21 cellular contexts compared by ENCODE assay signal in the genomic region with DNA sequence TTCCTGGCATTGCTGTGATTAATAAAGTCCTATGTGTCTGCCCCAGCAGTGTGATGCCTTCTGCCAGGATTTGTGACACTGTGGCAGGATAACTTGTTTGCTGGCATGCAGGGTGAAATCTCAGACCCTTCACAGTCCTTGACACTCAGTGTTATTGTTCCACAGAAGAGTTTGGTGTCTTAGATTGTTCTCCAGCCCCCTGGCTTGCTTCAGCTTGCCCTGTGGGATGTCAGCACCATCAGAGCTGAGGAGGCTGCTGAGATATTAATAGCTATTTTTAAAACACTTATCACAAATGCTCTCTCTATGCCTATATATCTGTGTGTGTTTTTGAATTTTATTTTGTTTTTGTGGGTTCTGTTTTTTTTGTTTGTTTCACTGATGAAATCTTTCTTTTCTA.
A peak's percentile ranks its signal among the peaks of the same experiment; 100 is the strongest.
DNase-seq lines count a peak whose midpoint lies in the region; ATAC-seq and TF ChIP-seq lines count a peak whose summit lies in the region.
"Had no signal": no experiment of that assay in that cellular context is flagged by ENCODE, and none has a peak within 500 bp of the region (broad histone marks: within the 10 kb centered on the region; RNA-seq: fewer than 3 reads in every experiment).

No MANE protein-coding gene starts in this region.

- H3K4me3 Mint-ChIP-seq in activated T-cell treated with anti-CD3 and anti-CD28 coated beads, Interleukin-2, amount 50 U/mL, for 24 hours = no peak overlapping the region
- H3K4me3 Mint-ChIP-seq: activated naive CD8-positive, alpha-beta T cell; CD14-positive monocyte; naive B cell; type B pancreatic cell had no signal

- peak overlapping the region; percentile 92 for H3K27ac ChIP-seq in RWPE2 (ENCODE audit: poor library complexity, severe bottlenecking)
- H3K27ac ChIP-seq in cardiac muscle cell = peak overlapping the region; percentile 89
- H3K27ac ChIP-seq in ovary = peak overlapping the region; percentile 16 to 80
- H3K27ac ChIP-seq: lower lobe of right lung, SK-N-MC had no signal

- no peak for DNase-seq in activated T-cell treated with anti-CD3 and anti-CD28 coated beads, Interleukin-2, amount 50 U/mL, for 24 hours
- DNase-seq in activated T-cell treated with anti-CD3 and anti-CD28 coated beads for 4 hours (no peak), RWPE2 (ENCODE audit: low spot score) (no peak), cardiac muscle cell (ENCODE audit: low read depth in 1 of 2, low spot score in 1 of 2) (peak; percentile 25 to 79), ovary (no peak), SIG-M5 treated with dmso at 0.1 percent for 504 hours (lab: John Stamatoyannopoulos, UW; ENCODE audit: unreplicated experiment) (no peak), NAMALWA (ENCODE audit: low spot score) (no peak), NK-92 (lab: John Stamatoyannopoulos, UW; ENCODE audit: unreplicated experiment) (no peak)
- DNase-seq: esophagus squamous epithelium, GF-D8, glutamatergic neuron, lower lobe of right lung, naive B cell, NCI-H1105 treated with DMSO at 0.1 percent for 48 hours, NCI-H2107, NCI-H748 treated with DMSO at 0.1 percent for 48 hours, PC-3 had no signal

- H3K27ac Mint-ChIP-seq in activated T-cell treated with anti-CD3 and anti-CD28 coated beads, Interleukin-2, amount 50 U/mL, for 24 hours = peak overlapping the region; percentile 80
- H3K27ac Mint-ChIP-seq: CD14-positive monocyte, type B pancreatic cell had no signal

- H3K27me3 ChIP-seq in RWPE2 (ENCODE audit: insufficient read depth, poor library complexity, severe bottlenecking) (no peaks in the 10 kb centered on the region), cardiac muscle cell (no peaks in the 10 kb centered on the region), ovary (no peaks in the 10 kb centered on the region)
- H3K27me3 ChIP-seq: esophagus squamous epithelium had no signal

- peaks cover 78% of the 10 kb centered on the region for H3K4me1 Mint-ChIP-seq in activated T-cell treated with anti-CD3 and anti-CD28 coated beads, Interleukin-2, amount 50 U/mL, for 24 hours (ENCODE audit: low read depth)
- H3K4me1 Mint-ChIP-seq: CD14-positive monocyte had no signal

- no peak for TF ChIP-seq POLR2A in ovary (IDR thresholded peaks at IDR 0.05)

- H3K36me3 ChIP-seq in RWPE2 (ENCODE audit: low read depth) = no peaks in the 10 kb centered on the region
- no peaks in the 10 kb centered on the region for H3K36me3 ChIP-seq in cardiac muscle cell
- no peaks in the 10 kb centered on the region for H3K36me3 ChIP-seq in ovary
- H3K36me3 ChIP-seq: esophagus squamous epithelium, lower lobe of right lung had no signal

- peaks cover 3% of the 10 kb centered on the region for H3K9me3 Mint-ChIP-seq in activated T-cell treated with anti-CD3 and anti-CD28 coated beads, Interleukin-2, amount 50 U/mL, for 24 hours
- H3K9me3 Mint-ChIP-seq: type B pancreatic cell had no signal

- no peaks in the 10 kb centered on the region for H3K27me3 Mint-ChIP-seq in activated T-cell treated with anti-CD3 and anti-CD28 coated beads, Interleukin-2, amount 50 U/mL, for 24 hours
- H3K27me3 Mint-ChIP-seq: activated naive CD8-positive, alpha-beta T cell; naive B cell; type B pancreatic cell had no signal

- intact Hi-C loops in ovary (cut with DNase I) = no loop called here

- TF ChIP-seq CTCF in RWPE2 (IDR thresholded peaks at IDR 0.05; ENCODE audit: poor library complexity, severe bottlenecking) = no peak
- TF ChIP-seq CTCF in cardiac muscle cell (IDR thresholded peaks at IDR 0.05; ENCODE audit: low read depth, low read length) = no peak
- no peak for TF ChIP-seq CTCF in ovary (IDR thresholded peaks at IDR 0.05)

- no peak for ATAC-seq in RWPE2 (ENCODE audit: low read depth)
- ATAC-seq: lower lobe of right lung, PC-3 had no signal

- H3K4me3 ChIP-seq in RWPE2 (ENCODE audit: severe bottlenecking) (no peak overlapping the region), cardiac muscle cell (no peak overlapping the region), ovary (no peak overlapping the region)
- H3K4me3 ChIP-seq: esophagus squamous epithelium, lower lobe of right lung, SK-N-MC had no signal

- H3K9me3 ChIP-seq in RWPE2 (ENCODE audit: severe bottlenecking) (no peaks in the 10 kb centered on the region), cardiac muscle cell (ENCODE audit: low read depth) (no peaks in the 10 kb centered on the region), ovary (no peaks in the 10 kb centered on the region)
- H3K9me3 ChIP-seq: esophagus squamous epithelium, lower lobe of right lung had no signal

- no peak for TF ChIP-seq EP300 in ovary (IDR thresholded peaks at IDR 0.05)

- H3K4me1 ChIP-seq in RWPE2 (ENCODE audit: insufficient read depth, poor library complexity, severe bottlenecking) (peaks cover 69% of the 10 kb centered on the region), cardiac muscle cell (ENCODE audit: low read depth) (peaks cover 81% of the 10 kb centered on the region), ovary (ENCODE audit: insufficient read depth) (peaks cover 32% of the 10 kb centered on the region)
- H3K4me1 ChIP-seq: lower lobe of right lung had no signal

- no peaks in the 10 kb centered on the region for H3K36me3 Mint-ChIP-seq in activated T-cell treated with anti-CD3 and anti-CD28 coated beads, Interleukin-2, amount 50 U/mL, for 24 hours (ENCODE audit: low read depth)
- H3K36me3 Mint-ChIP-seq: activated naive CD8-positive, alpha-beta T cell; CD14-positive monocyte had no signal

Comparison
In these comparisons a context has a peak if more than half of its experiments do, and no peak if none do; other contexts are left out.
1. DNase-seq: peak in cardiac muscle cell (2 of 2); none in activated T-cell treated with anti-CD3 and anti-CD28 coated beads, Interleukin-2, amount 50 U/mL, for 24 hours (single experiment), activated T-cell treated with anti-CD3 and anti-CD28 coated beads for 4 hours (single experiment), RWPE2 (single experiment), ovary (0 of 5), SIG-M5 treated with dmso at 0.1 percent for 504 hours (single experiment), NAMALWA (single experiment) and NK-92 (single experiment).
2. Peak in every context shown above with its lines, with median percentiles within 50 percentile points of each other: H3K27ac ChIP-seq.